In the genomic region with DNA sequence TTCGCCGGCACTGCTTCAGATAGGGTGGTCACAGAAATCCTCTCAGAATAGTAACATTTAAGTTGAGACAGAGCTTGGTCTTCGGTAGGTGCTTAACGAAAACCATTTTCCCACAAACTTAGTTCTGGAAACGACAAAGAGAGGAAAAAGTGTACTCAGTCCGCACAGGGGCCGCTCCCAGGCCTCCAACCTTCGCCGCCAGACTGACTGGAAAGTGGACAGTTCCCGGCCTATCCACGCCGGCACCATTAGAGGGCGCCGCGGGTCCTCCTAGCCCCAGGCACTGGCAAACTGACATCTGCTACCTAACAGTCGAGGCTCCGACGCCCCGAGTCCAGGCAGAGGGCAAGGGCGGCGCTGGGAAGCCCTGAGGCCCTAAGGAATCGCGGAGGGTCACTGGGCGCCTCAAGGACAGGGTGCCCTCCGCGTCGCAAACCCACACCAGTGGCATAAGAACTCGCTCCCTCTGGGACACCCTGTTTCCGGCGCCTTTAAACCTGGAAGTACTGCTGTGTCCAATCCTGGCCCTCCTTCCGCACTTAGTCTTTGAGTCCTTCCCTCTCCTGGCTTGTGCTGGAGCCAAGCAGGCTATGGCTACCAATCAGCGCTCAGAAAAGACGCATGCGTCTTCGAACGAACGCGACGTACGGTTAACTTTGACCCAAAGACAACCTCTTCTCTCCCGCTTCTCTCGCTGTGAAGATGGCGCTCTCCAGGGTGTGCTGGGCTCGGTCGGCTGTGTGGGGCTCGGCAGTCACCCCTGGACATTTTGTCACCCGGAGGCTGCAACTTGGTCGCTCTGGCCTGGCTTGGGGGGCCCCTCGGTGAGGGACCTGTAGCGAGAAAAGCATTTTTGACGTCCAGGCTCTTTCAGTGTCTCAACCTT, we compare ENCODE assay signal across 8 cellular contexts. TPM values are rescaled to one million over a fixed set of nuclear protein-coding genes. Genes with fewer than 3 reads are reported as not detected.
DNase-seq lines count a peak whose midpoint lies in the region; ATAC-seq and TF ChIP-seq lines count a peak whose summit lies in the region.

A gene with protein sequence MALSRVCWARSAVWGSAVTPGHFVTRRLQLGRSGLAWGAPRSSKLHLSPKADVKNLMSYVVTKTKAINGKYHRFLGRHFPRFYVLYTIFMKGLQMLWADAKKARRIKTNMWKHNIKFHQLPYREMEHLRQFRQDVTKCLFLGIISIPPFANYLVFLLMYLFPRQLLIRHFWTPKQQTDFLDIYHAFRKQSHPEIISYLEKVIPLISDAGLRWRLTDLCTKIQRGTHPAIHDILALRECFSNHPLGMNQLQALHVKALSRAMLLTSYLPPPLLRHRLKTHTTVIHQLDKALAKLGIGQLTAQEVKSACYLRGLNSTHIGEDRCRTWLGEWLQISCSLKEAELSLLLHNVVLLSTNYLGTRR (plus strand): TSS at position 673 of the 886 bp plus-strand sequence. CDS start 30 bp downstream, at position 703.

- no peaks in the 10 kb centered on the region for H3F3A ChIP-seq in DOHH2 (ENCODE audit: control insufficient read depth, insufficient read depth)

- TF ChIP-seq CTCF in DOHH2 (IDR thresholded peaks at IDR 0.05; ENCODE audit: low read depth, low read length, poor library complexity, severe bottlenecking) (peak; percentile 93), Peyer's patch (IDR thresholded peaks at IDR 0.05) (peak; percentile 54 to 94 (median 88)), esophagus muscularis mucosa (IDR thresholded peaks at IDR 0.05) (peak; percentile 93 to 95 (median 94))

- H3K9me3 ChIP-seq in DOHH2 (ENCODE audit: control insufficient read depth, insufficient read depth, low read length) (no peaks in the 10 kb centered on the region), KOPT-K1 (ENCODE audit: insufficient read depth, low read length, poor library complexity, severe bottlenecking) (no peaks in the 10 kb centered on the region), Peyer's patch (no peaks in the 10 kb centered on the region), esophagus muscularis mucosa (no peaks in the 10 kb centered on the region), muscle layer of duodenum (ENCODE audit: control insufficient read depth in 1 of 2, low read length in 2 of 2) (no peaks in the 10 kb centered on the region)

- intact Hi-C loops in esophagus muscularis mucosa (cut with DNase I), result loop anchor here (2.0 to 5.0 kb wide), 2 partner anchors 35 to 189 kb away; a partner anchor contains a TSS

- H3K27me3 ChIP-seq in DOHH2 (ENCODE audit: control insufficient read depth, low read length) (no peaks in the 10 kb centered on the region), Peyer's patch (no peaks in the 10 kb centered on the region), esophagus muscularis mucosa (no peaks in the 10 kb centered on the region), muscle layer of duodenum (ENCODE audit: low read depth, low read length) (no peaks in the 10 kb centered on the region)

- H3K4me3 ChIP-seq in DOHH2 (ENCODE audit: low read length) (peak within 1 kb of the TSS; percentile 74), Peyer's patch (peak within 1 kb of the TSS; percentile 63 to 80 (median 70)), esophagus muscularis mucosa (peak within 1 kb of the TSS; percentile 64 to 78 (median 76)), muscle layer of duodenum (ENCODE audit: low read depth in 1 of 2, low read length in 2 of 2) (peak within 1 kb of the TSS; percentile 74 to 88)

- ATAC-seq in GM21786 (IDR thresholded peaks at IDR 0.05; ENCODE audit: unreplicated experiment), result peak; percentile 95

- TF ChIP-seq POLR2A in Peyer's patch (IDR thresholded peaks at IDR 0.05) (peak; percentile 72 to 87), esophagus muscularis mucosa (IDR thresholded peaks at IDR 0.05; ENCODE audit: low read depth) (peak; percentile 28)

- TF ChIP-seq EP300 in esophagus muscularis mucosa (IDR thresholded peaks at IDR 0.05), result no peak

- peaks cover 34% of the 10 kb centered on the region for H3K79me2 ChIP-seq in DOHH2 (ENCODE audit: control insufficient read depth, low read length)

- H3K9me2 ChIP-seq in DOHH2 (replicated peaks; ENCODE audit: control insufficient read depth, low read length), result no peaks in the 10 kb centered on the region

- H3K4me1 ChIP-seq in DOHH2 (ENCODE audit: control insufficient read depth, low read length), result peaks cover 17% of the 10 kb centered on the region
- H3K4me1 ChIP-seq in Peyer's patch, result peaks cover 0 to 15% (median 1%) of the 10 kb centered on the region in 4 donors
- H3K4me1 ChIP-seq in esophagus muscularis mucosa, result peaks cover 18 to 30% (median 26%) of the 10 kb centered on the region in 4 donors
- peaks cover 11 to 28% of the 10 kb centered on the region in 2 donors for H3K4me1 ChIP-seq in muscle layer of duodenum (ENCODE audit: control insufficient read depth in 1 of 2, insufficient read depth in 2 of 2, low read length in 2 of 2)

- H3K4me2 ChIP-seq in DOHH2 (ENCODE audit: low read length), result peak within 1 kb of the TSS; percentile 59

- H3K36me3 ChIP-seq in DOHH2 (ENCODE audit: control insufficient read depth, low read length) (peaks cover 31% of the 10 kb centered on the region), KOPT-K1 (ENCODE audit: insufficient read depth, low read length) (peaks cover 20% of the 10 kb centered on the region), Peyer's patch (peaks cover 0 to 26% (median 0%) of the 10 kb centered on the region in 3 donors), esophagus muscularis mucosa (peaks cover 6 to 29% (median 10%) of the 10 kb centered on the region in 4 donors), muscle layer of duodenum (ENCODE audit: control insufficient read depth in 1 of 2, insufficient read depth in 2 of 2, low read length in 2 of 2) (peaks cover 6 to 8% of the 10 kb centered on the region in 2 donors)

- peak; percentile 91 to 97 (median 96) for DNase-seq in Peyer's patch
- peak; percentile 90 to 94 for DNase-seq in activated T-cell treated with anti-CD3 and anti-CD28 coated beads, Interleukin-2, amount 50 U/mL, for 48 hours
- DNase-seq in esophagus muscularis mucosa (ENCODE audit: extremely low spot score), result peak; percentile 98
- peak; percentile 82 to 89 for DNase-seq in stimulated activated CD8-positive, alpha-beta memory T cell treated with anti-CD3 and anti-CD28 coated beads, Interleukin-7, amount 100 ng/mL, for 4 hours (ENCODE audit: low read depth in 2 of 2)

- WGBS in esophagus muscularis mucosa, result 3% methylated on average over 42 of the region's 51 CpGs

- H4K20me1 ChIP-seq in DOHH2 (ENCODE audit: control insufficient read depth, insufficient read depth, low read depth, low read length), result no peaks in the 10 kb centered on the region

- H3K27ac ChIP-seq in DOHH2 (ENCODE audit: low read depth, low read length) (peak within 1 kb of the TSS; percentile 55), KOPT-K1 (ENCODE audit: low read depth, low read length, poor library complexity, severe bottlenecking) (peak within 1 kb of the TSS; percentile 94), Peyer's patch (peak within 1 kb of the TSS; percentile 91 to 97 (median 92)), esophagus muscularis mucosa (replicated peaks in 1 of 4) (peak within 1 kb of the TSS; percentile 91 to 97 (median 93)), muscle layer of duodenum (ENCODE audit: low read length) (peak within 1 kb of the TSS; percentile 95)

RNA-seq across cellular contexts. Expression of the gene that starts here (rescaled TPM):
- 100 to 1,000 TPM in 2 of 4 donors, 10 to 100 TPM in 2; 55.3 to 155 (median 91.4) TPM for total RNA-seq in Peyer's patch
- total RNA-seq in esophagus muscularis mucosa, result 10 to 100 TPM; 35.6 to 43.2 (median 42.1) TPM

Comparison
In these comparisons a context has a peak if more than half of its experiments do, and no peak if none do; other contexts are left out.
1. Peak in every context shown above with its lines: DNase-seq, ATAC-seq, H3K4me3 ChIP-seq and H3K27ac ChIP-seq.